ENCODE assay signal across 6 cellular contexts in the genomic region with DNA sequence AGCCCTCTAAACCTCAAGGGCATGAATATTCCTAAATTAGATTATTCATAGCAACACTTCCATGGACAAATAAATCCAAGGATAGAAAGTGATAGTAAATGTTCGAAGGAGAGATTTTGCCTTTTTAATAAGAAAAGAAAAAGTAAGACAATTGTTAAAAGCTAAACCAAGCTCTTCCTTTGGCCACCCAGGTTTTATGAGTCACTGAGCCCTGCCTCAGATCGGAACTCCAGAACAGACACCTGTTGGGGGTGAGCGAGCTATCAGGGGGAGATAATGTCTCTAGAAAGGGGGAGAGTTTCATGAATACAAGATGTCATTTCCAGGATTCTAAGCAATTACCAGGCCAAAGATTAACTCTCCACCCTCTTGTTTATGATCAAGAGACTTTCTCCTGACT.
"Had no signal": no experiment of that assay in that cellular context is flagged by ENCODE, and none has a peak within 500 bp of the region (broad histone marks: within the 10 kb centered on the region; RNA-seq: fewer than 3 reads in every experiment).

No MANE protein-coding gene starts in this region.

- DNase-seq: H9, HCEC 1CT, IMR-90 had no signal

- ATAC-seq: GM23338, K562 had no signal

- H3K27ac Mint-ChIP-seq: GM23338, H9, HFFc6 had no signal

- H3K4me3 ChIP-seq: GM23338, K562 had no signal

- H3K4me3 Mint-ChIP-seq: GM23338, H9, HFFc6 had no signal

- H3K9me3 Mint-ChIP-seq: GM23338, H9, HFFc6 had no signal
